In genomic region chr17:2456475-2456874, GRCh38 we compare ENCODE assay signal across 18 cellular contexts. TPM values are rescaled to one million over a fixed set of nuclear protein-coding genes. Genes with fewer than 3 reads are reported as not detected.
DNase-seq lines count a peak whose midpoint lies in the region; ATAC-seq, FAIRE-seq and TF ChIP-seq lines count a peak whose summit lies in the region.
"Had no signal": no experiment of that assay in that cellular context is flagged by ENCODE, and none has a peak within 500 bp of the region (broad histone marks: within the 10 kb centered on the region; RNA-seq: fewer than 3 reads in every experiment).

No MANE protein-coding gene starts in this region.

- CTCF ChIA-PET in WTC11 (lab: Charles Lee) = interaction anchor here (0.6 to 0.9 kb wide), 3 partner anchors 40 to 154 kb away, joined by 3 to 4 read pairs (median 3); no protein-coding TSS in a partner anchor

- peaks cover 45% of the 10 kb centered on the region for H3K36me3 ChIP-seq in endodermal cell (ENCODE audit: control insufficient read depth, insufficient read depth, low read length)

- no peak for ATAC-seq in WTC11
- ATAC-seq in GM21360 (IDR thresholded peaks at IDR 0.05; ENCODE audit: unreplicated experiment) = no peak
- ATAC-seq in GM19351 (IDR thresholded peaks at IDR 0.05; ENCODE audit: unreplicated experiment) = no peak
- ATAC-seq in GM19467 (IDR thresholded peaks at IDR 0.05; ENCODE audit: unreplicated experiment) = no peak
- ATAC-seq: CD8-positive, alpha-beta T cell; GM12878 had no signal

- TF ChIP-seq POLR2A in GM12891 (IDR thresholded peaks at IDR 0.05; ENCODE audit: low read depth, low read length) = no peak

- H3K36me3 Mint-ChIP-seq in WTC11 (peaks cover 30% of the 10 kb centered on the region), endodermal cell (ENCODE audit: low read depth) (peaks cover 41% of the 10 kb centered on the region)

- H3K27ac ChIP-seq in endodermal cell (ENCODE audit: low read depth, low read length) = no peak overlapping the region
- H3K27ac ChIP-seq: GM23248 had no signal

- H3K27me3 Mint-ChIP-seq in WTC11 (ENCODE audit: low read depth) = no peaks in the 10 kb centered on the region
- no peaks in the 10 kb centered on the region for H3K27me3 Mint-ChIP-seq in endodermal cell (ENCODE audit: insufficient read depth)

- no peaks in the 10 kb centered on the region for H3K4me1 ChIP-seq in endodermal cell (ENCODE audit: control insufficient read depth, insufficient read depth, low read length)
- H3K4me1 ChIP-seq: Caco-2 had no signal

- no peaks in the 10 kb centered on the region for H3K9me3 Mint-ChIP-seq in WTC11
- H3K9me3 Mint-ChIP-seq in endodermal cell = no peaks in the 10 kb centered on the region
- H3K9me3 Mint-ChIP-seq: CD8-positive, alpha-beta T cell; HFFc6 had no signal

- H3K27ac Mint-ChIP-seq in WTC11 = no peak overlapping the region
- no peak overlapping the region for H3K27ac Mint-ChIP-seq in endodermal cell
- H3K27ac Mint-ChIP-seq: CD8-positive, alpha-beta T cell; HFFc6 had no signal

- H3K27me3 ChIP-seq in endodermal cell (ENCODE audit: control insufficient read depth, insufficient read depth, low read length, poor library complexity, severe bottlenecking) = no peaks in the 10 kb centered on the region

- FAIRE-seq in GM12891 (lab: Jason Lieb, UNC) = peak; percentile 54
- FAIRE-seq: GM12878, GM18507, H1 had no signal

- POLR2A ChIA-PET in WTC11 (lab: Charles Lee) = interaction anchor here (0.9 kb wide), 1 partner anchor 156 kb away, joined by 3 read pairs; no protein-coding TSS in a partner anchor

- H3K4me1 Mint-ChIP-seq in WTC11 (no peaks in the 10 kb centered on the region), endodermal cell (peaks cover 9% of the 10 kb centered on the region)

- H3K9me3 ChIP-seq in endodermal cell (ENCODE audit: control insufficient read depth, low read length) = no peaks in the 10 kb centered on the region
- H3K9me3 ChIP-seq: Caco-2 had no signal

- H3K4me3 ChIP-seq in endodermal cell (ENCODE audit: low read length) = no peak overlapping the region
- H3K4me3 ChIP-seq: GM12878, GM23248 had no signal

- no peak for TF ChIP-seq CTCF in WTC11 (IDR thresholded peaks at IDR 0.05)
- no peak for TF ChIP-seq CTCF in endodermal cell (conservative IDR thresholded peaks at IDR 0.05)

- H3K4me3 Mint-ChIP-seq in WTC11 (no peak overlapping the region), endodermal cell (no peak overlapping the region)
- H3K4me3 Mint-ChIP-seq: CD8-positive, alpha-beta T cell; HFFc6 had no signal

- no peak overlapping the region for H3K9ac ChIP-seq in endodermal cell (ENCODE audit: extremely low read depth, low read length, poor library complexity, severe bottlenecking)
- H3K9ac ChIP-seq: GM23248 had no signal

- no peak for DNase-seq in GM12891 (ENCODE audit: insufficient read length, low spot score)
- DNase-seq in WTC11 (ENCODE audit: low spot score) = no peak
- peak; percentile 23 for DNase-seq in endodermal cell
- DNase-seq: Caco-2; CD8-positive, alpha-beta T cell; DMS153; DND-41; GDM1; GM23248; H7; HCEC 1CT; HFFc6 had no signal

- WGBS in endodermal cell (ENCODE audit: insufficient coverage in 1 of 2, insufficient read length in 1 of 2), 2 experiments = 92 to 98% methylated on average over 2 of the region's 3 CpGs

TF ChIP-seq in GM12891, 5 proteins besides CTCF, POLR2A, EP300 and RAD21:
- TF ChIP-seq SPI1 (IDR thresholded peaks at IDR 0.05; ENCODE audit: low read depth, low read length) = no peak
- no peak for TF ChIP-seq TAF1 (IDR thresholded peaks at IDR 0.05; ENCODE audit: low read depth, low read length)
- no peak for TF ChIP-seq POLR2AphosphoS5 (IDR thresholded peaks at IDR 0.05; ENCODE audit: low read depth, low read length)
- TF ChIP-seq PAX5 (IDR thresholded peaks at IDR 0.05; ENCODE audit: insufficient read depth, low read length, severe bottlenecking) = no peak
- no peak for TF ChIP-seq POU2F2 (IDR thresholded peaks at IDR 0.05; ENCODE audit: low read depth, low read length)

TF ChIP-seq in WTC11, 78 proteins besides CTCF, POLR2A, EP300 and RAD21:
- TF ChIP-seq ZNF317 (CRISPR knock-in tag; IDR thresholded peaks at IDR 0.05; ENCODE audit: borderline replicate concordance, low read depth) (no peak), RORB (CRISPR knock-in tag; IDR thresholded peaks at IDR 0.05) (no peak), SMAD4 (CRISPR knock-in tag; IDR thresholded peaks at IDR 0.05) (no peak), ZNF121 (CRISPR knock-in tag; IDR thresholded peaks at IDR 0.05) (peak; percentile 57; the same call in 1 of the 2 replicates)

RNA-seq across cellular contexts. Expression of gene METTL16, which starts 55.2 kb away (rescaled TPM):
- polyA plus RNA-seq in GM12891 (2012; ENCODE audit: low read depth, missing spikeins) = 15.7 TPM
- total RNA-seq in WTC11 (2021) (45.9 to 54.1 TPM (median 51.1 TPM) in 3 replicates), endodermal cell (10 to 100 TPM; 51.5 to 59.6 TPM)
- polyA plus RNA-seq in endodermal cell (2013, experiment 1 of 2) = 35.2 TPM
- 29.9 TPM for polyA plus RNA-seq in endodermal cell (2013, experiment 2 of 2)

RNA-seq across cellular contexts. Expression of gene MNT, which starts 55.6 kb away (rescaled TPM):
- 7.7 TPM for polyA plus RNA-seq in GM12891 (2012; ENCODE audit: low read depth, missing spikeins)
- total RNA-seq in WTC11 (2021) (18.3 to 21.6 TPM (median 18.4 TPM) in 3 replicates), endodermal cell (10 to 100 TPM; 25.3 to 30.2 TPM)
- polyA plus RNA-seq in endodermal cell (2013, experiment 1 of 2) = 19.1 TPM
- polyA plus RNA-seq in endodermal cell (2013, experiment 2 of 2) = 20.1 TPM
